2 cellular contexts compared by ENCODE assay signal in genomic region chr12:52856787-52857186, GRCh38.
TF ChIP-seq lines count a peak whose summit lies in the region.

No MANE protein-coding gene starts in this region.

TF ChIP-seq in A549, 52 proteins besides CTCF, POLR2A, EP300 and RAD21:
- peak; percentile 5 for TF ChIP-seq ZFP36 (IDR thresholded peaks at IDR 0.05; ENCODE audit: borderline replicate concordance, partially characterized antibody)
- TF ChIP-seq HDAC2 (IDR thresholded peaks at IDR 0.05), result no peak
- no peak for TF ChIP-seq RNF2 (IDR thresholded peaks at IDR 0.05; ENCODE audit: borderline replicate concordance, low read depth)
- TF ChIP-seq NFE2L2 (conservative IDR thresholded peaks at IDR 0.05; ENCODE audit: low read length), result no peak
- TF ChIP-seq NPAS2 (CRISPR knock-in tag; IDR thresholded peaks at IDR 0.05; ENCODE audit: borderline replicate concordance), result no peak

TF ChIP-seq in K562, 482 proteins besides CTCF, POLR2A, EP300 and RAD21 (continues in another document):
- no peak for TF ChIP-seq SIN3B (IDR thresholded peaks at IDR 0.05; ENCODE audit: low read depth)
- no peak for TF ChIP-seq THAP7 (CRISPR knock-in tag; IDR thresholded peaks at IDR 0.05)
- TF ChIP-seq SRF (CRISPR knock-in tag; IDR thresholded peaks at IDR 0.05), result no peak
- no peak for TF ChIP-seq U2AF1 (optimal IDR thresholded peaks at IDR 0.05; ENCODE audit: low read depth, low read length)
- TF ChIP-seq ZNF75A (CRISPR knock-in tag; IDR thresholded peaks at IDR 0.05), result no peak
- TF ChIP-seq TARDBP (IDR thresholded peaks at IDR 0.05), result no peak
- peak; percentile 78 for TF ChIP-seq ZFP36 (IDR thresholded peaks at IDR 0.05; ENCODE audit: low read depth, low read length, partially characterized antibody)
- TF ChIP-seq RERE (CRISPR knock-in tag; IDR thresholded peaks at IDR 0.05; ENCODE audit: borderline replicate concordance), result no peak
- no peak for TF ChIP-seq ZNF280B (CRISPR knock-in tag; IDR thresholded peaks at IDR 0.05)
- TF ChIP-seq MGA (IDR thresholded peaks at IDR 0.05), result no peak
- no peak for TF ChIP-seq PHTF2 (CRISPR knock-in tag; IDR thresholded peaks at IDR 0.05)
- no peak for TF ChIP-seq KAT8 (IDR thresholded peaks at IDR 0.05; ENCODE audit: low read depth)
- no peak for TF ChIP-seq SFPQ (IDR thresholded peaks at IDR 0.05; ENCODE audit: low read depth, low read length)
- TF ChIP-seq ETV6 (IDR thresholded peaks at IDR 0.05; ENCODE audit: borderline replicate concordance in 1 of 2, low read depth in 2 of 2, low read length in 1 of 2), result no peak
- TF ChIP-seq ETV6 (CRISPR knock-in tag; IDR thresholded peaks at IDR 0.05; ENCODE audit: borderline replicate concordance), result no peak
- TF ChIP-seq DMBX1 (CRISPR knock-in tag; IDR thresholded peaks at IDR 0.05; ENCODE audit: borderline replicate concordance), result no peak
- TF ChIP-seq KLF13 (tag; IDR thresholded peaks at IDR 0.05; ENCODE audit: borderline replicate concordance, low read depth), result no peak
- TF ChIP-seq IFI16 (CRISPR knock-in tag; IDR thresholded peaks at IDR 0.05), result no peak
- TF ChIP-seq ZNF347 (CRISPR knock-in tag; IDR thresholded peaks at IDR 0.05; ENCODE audit: low read depth), result no peak
- peak; percentile 75 for TF ChIP-seq RBM25 (IDR thresholded peaks at IDR 0.05; ENCODE audit: low read depth, low read length, severe bottlenecking)
- peak; percentile 72 for TF ChIP-seq BCOR (IDR thresholded peaks at IDR 0.05)
- no peak for TF ChIP-seq NFIX (CRISPR knock-in tag; IDR thresholded peaks at IDR 0.05; ENCODE audit: low read depth)
- TF ChIP-seq MAFF (IDR thresholded peaks at IDR 0.05; ENCODE audit: low read length), result no peak
- TF ChIP-seq MED1 (CRISPR knock-in tag; IDR thresholded peaks at IDR 0.05; ENCODE audit: borderline replicate concordance), result no peak
- no peak for TF ChIP-seq PRMT5 (CRISPR knock-in tag; IDR thresholded peaks at IDR 0.05)
